Comparison of ENCODE assay signal across 1 cellular context in genomic region chr3:127438951-127439350, GRCh38.
TF ChIP-seq lines count a peak whose summit lies in the region.

No MANE protein-coding gene starts in this region.

TF ChIP-seq in GM23338, 12 proteins besides CTCF, POLR2A, EP300 and RAD21:
- TF ChIP-seq ZNF462 (CRISPR knock-in tag; IDR thresholded peaks at IDR 0.05) (no peak), ZNF331 (CRISPR knock-in tag; IDR thresholded peaks at IDR 0.05; ENCODE audit: low read depth) (no peak), JUNB (IDR thresholded peaks at IDR 0.05; ENCODE audit: unreplicated experiment) (no peak), EZH2 (IDR thresholded peaks at IDR 0.05; ENCODE audit: low read depth, unreplicated experiment) (no peak), STAT1 (IDR thresholded peaks at IDR 0.05; ENCODE audit: unreplicated experiment) (no peak), NANOG (IDR thresholded peaks at IDR 0.05; ENCODE audit: borderline replicate concordance) (no peak), REST (IDR thresholded peaks at IDR 0.05; ENCODE audit: unreplicated experiment) (no peak), POLR2AphosphoS5 (IDR thresholded peaks at IDR 0.05; ENCODE audit: low read depth) (no peak), CREB1 (CRISPR knock-in tag; IDR thresholded peaks at IDR 0.05; ENCODE audit: low read depth) (no peak), ETS1 (IDR thresholded peaks at IDR 0.05) (no peak), EZH2phosphoT487 (IDR thresholded peaks at IDR 0.05; ENCODE audit: unreplicated experiment) (no peak), ZNF114 (CRISPR knock-in tag; IDR thresholded peaks at IDR 0.05) (no peak)
